20 cellular contexts compared by ENCODE assay signal in genomic region chr6:22106445-22106844, GRCh38.
"Had no signal": no experiment of that assay in that cellular context is flagged by ENCODE, and none has a peak within 500 bp of the region (broad histone marks: within the 10 kb centered on the region; RNA-seq: fewer than 3 reads in every experiment).

No MANE protein-coding gene starts in this region.

- H3K36me3 ChIP-seq: esophagus muscularis mucosa, gastrocnemius medialis, neutrophil, right lobe of liver, tibial nerve, upper lobe of right lung, vagina had no signal

- H3K4me1 ChIP-seq: esophagus muscularis mucosa, gastrocnemius medialis, psoas muscle, right lobe of liver, testis, tibial nerve, upper lobe of right lung, vagina had no signal

- H3K9me3 ChIP-seq: esophagus muscularis mucosa, gastrocnemius medialis, neutrophil, psoas muscle, right lobe of liver, testis, tibial nerve, upper lobe of right lung, vagina had no signal

- H3K27me3 ChIP-seq: esophagus muscularis mucosa, gastrocnemius medialis, neutrophil, right lobe of liver, testis, tibial nerve, upper lobe of right lung, vagina had no signal

- DNase-seq: effector memory CD8-positive, alpha-beta T cell; gastrocnemius medialis; glutamatergic neuron; islet precursor cell; mammary epithelial cell; naive thymus-derived CD4-positive, alpha-beta T cell; psoas muscle; retina; right lobe of liver; stimulated activated CD4-positive, alpha-beta T cell treated with anti-CD3 and anti-CD28 coated beads, Interleukin-4, amount 100 ng/mL, for 1 hour; stimulated activated naive B cell treated with anti-CD40 and anti-IgM and Interleukin-4, amounts not matched to agents 10 μg/mL and 1 μg/mL and 100 μg/mL, for 72 hours; stimulated activated naive CD8-positive, alpha-beta T cell treated with anti-CD3 and anti-CD28 coated beads, Interleukin-15, amount 100 ng/mL, for 72 hours; testis; upper lobe of right lung had no signal

- ATAC-seq: effector memory CD8-positive, alpha-beta T cell; gastrocnemius medialis; left lobe of liver; naive thymus-derived CD4-positive, alpha-beta T cell; psoas muscle; right lobe of liver; stimulated activated naive B cell treated with anti-CD40 and anti-IgM and Interleukin-4, amounts not matched to agents 10 μg/mL and 1 μg/mL and 100 μg/mL, for 72 hours; stimulated activated naive CD8-positive, alpha-beta T cell treated with anti-CD3 and anti-CD28 coated beads, Interleukin-15, amount 100 ng/mL, for 72 hours; upper lobe of right lung had no signal

- H3K27ac ChIP-seq: epithelial cell of prostate, esophagus muscularis mucosa, gastrocnemius medialis, neutrophil, psoas muscle, right lobe of liver, testis, tibial nerve, upper lobe of right lung, vagina had no signal

- H3K4me3 ChIP-seq: esophagus muscularis mucosa, gastrocnemius medialis, psoas muscle, right lobe of liver, testis, tibial nerve, upper lobe of right lung, vagina had no signal
